Comparison of ENCODE assay signal across 2 cellular contexts in the genomic region with DNA sequence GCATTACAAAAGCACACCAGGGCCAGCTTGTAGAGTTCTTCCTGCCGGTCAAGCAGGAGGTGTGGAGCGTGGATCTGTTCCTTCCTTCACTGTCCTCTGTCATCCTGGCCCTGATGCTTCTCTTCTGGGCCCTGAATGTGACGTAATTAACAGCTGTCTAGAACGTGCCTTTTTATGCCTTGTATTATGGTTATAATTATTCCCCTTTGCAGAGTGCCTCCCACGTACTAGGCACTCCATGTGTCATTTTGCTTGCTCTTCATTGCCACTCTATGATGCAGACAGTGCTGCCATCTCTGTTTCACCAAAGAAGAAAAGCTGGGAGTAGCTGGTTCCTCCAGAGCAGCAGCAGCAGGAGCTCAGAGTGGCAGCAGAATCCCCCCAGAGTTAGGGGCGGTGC.
TF ChIP-seq lines count a peak whose summit lies in the region.

No MANE protein-coding gene starts in this region.

TF ChIP-seq in HepG2, 621 proteins besides CTCF, POLR2A, EP300 and RAD21:
- TF ChIP-seq CREB1 (IDR thresholded peaks at IDR 0.05) = peak; percentile 70
- no peak for TF ChIP-seq CREB1 (CRISPR knock-in tag; IDR thresholded peaks at IDR 0.05)
- no peak for TF ChIP-seq ZNF878 (CRISPR knock-in tag; IDR thresholded peaks at IDR 0.05)

TF ChIP-seq in H1, 55 proteins besides CTCF, POLR2A, EP300 and RAD21:
- TF ChIP-seq GABPA (IDR thresholded peaks at IDR 0.05; ENCODE audit: borderline replicate concordance, insufficient read depth, low read length) (no peak), RBBP5 (IDR thresholded peaks at IDR 0.05; ENCODE audit: borderline replicate concordance, low read depth, low read length) (no peak)
TF ChIP-seq in H1: peak in this region for 0.
